8 cellular contexts compared by ENCODE assay signal in genomic region chr1:206979379-206980043, GRCh38. TPM values are rescaled to one million over a fixed set of nuclear protein-coding genes. Genes with fewer than 3 reads are reported as not detected.
DNase-seq lines count a peak whose midpoint lies in the region; ATAC-seq and TF ChIP-seq lines count a peak whose summit lies in the region.

No MANE protein-coding gene starts in this region.

- no peak overlapping the region for H2AFZ ChIP-seq in PC-9

- POLR2A ChIA-PET in PC-9 (lab: Charles Lee; ENCODE audit: unreplicated experiment) = interaction anchor here (0.6 kb wide), 1 partner anchor 74 kb away, joined by 4 read pairs; the partner anchor contains the start of gene PFKFB2

- TF ChIP-seq POLR2A in gastrocnemius medialis (IDR thresholded peaks at IDR 0.05) = no peak

- H3K9me3 ChIP-seq in left ventricle myocardium inferior (replicated peaks) = no peaks in the 10 kb centered on the region
- H3K9me3 ChIP-seq in PC-9 (ENCODE audit: insufficient read depth, low read depth) = no peaks in the 10 kb centered on the region
- no peaks in the 10 kb centered on the region for H3K9me3 ChIP-seq in gastrocnemius medialis

- H3K27me3 ChIP-seq in left ventricle myocardium inferior (ENCODE audit: low read depth) (peaks cover 5% of the 10 kb centered on the region), PC-9 (ENCODE audit: insufficient read depth, low read depth) (no peaks in the 10 kb centered on the region), gastrocnemius medialis (no peaks in the 10 kb centered on the region)

- intact Hi-C loops in left ventricle myocardium inferior (cut with micrococcal nuclease) (no loop called here), Right ventricle myocardium inferior (cut with DNase I) (loop anchor here (5.0 to 10.0 kb wide), 4 partner anchors 55 to 495 kb away; partner anchors contain the start of genes DYRK3 and FCMR), PC-9 (cut with micrococcal nuclease; ENCODE audit: unreplicated experiment) (loop anchor here (5.0 kb wide), 3 partner anchors 172 to 487 kb away; no protein-coding TSS in a partner anchor), gastrocnemius medialis (cut with DNase I; ENCODE audit: low total_unique reads) (loop anchor here (5.0 kb wide), 1 partner anchor 347 kb away; no protein-coding TSS in a partner anchor)

- CTCF ChIA-PET in PC-9 (lab: Charles Lee) = interaction anchor here (0.6 to 1.1 kb wide), 2 partner anchors 316 to 367 kb away, joined by 3 read pairs; no protein-coding TSS in a partner anchor

- H3F3A ChIP-seq in PC-9 (ENCODE audit: insufficient read depth, low read depth) = no peaks in the 10 kb centered on the region

- no peaks in the 10 kb centered on the region for H3K79me2 ChIP-seq in PC-9 (ENCODE audit: low read depth)

- H4K20me1 ChIP-seq in PC-9 (ENCODE audit: insufficient read depth) = no peaks in the 10 kb centered on the region

- no peaks in the 10 kb centered on the region for H3K4me1 ChIP-seq in left ventricle myocardium inferior
- H3K4me1 ChIP-seq in PC-9 (replicated peaks; ENCODE audit: insufficient read depth) = no peaks in the 10 kb centered on the region
- H3K4me1 ChIP-seq in gastrocnemius medialis = no peaks in the 10 kb centered on the region

- H3K9me2 ChIP-seq in PC-9 (ENCODE audit: insufficient read depth) = no peaks in the 10 kb centered on the region

- DNase-seq in left ventricle myocardium inferior (no peak), Right ventricle myocardium inferior (ENCODE audit: missing footprints) (no peak), PC-9 (no peak), fibroblast of villous mesenchyme (ENCODE audit: low read depth) (peak; percentile 24), NCI-H146 treated with DMSO at 0.1 percent for 48 hours (lab: John Stamatoyannopoulos, UW; ENCODE audit: unreplicated experiment) (no peak), gastrocnemius medialis (no peak), NCI-H2227 (lab: John Stamatoyannopoulos, UW; ENCODE audit: unreplicated experiment) (no peak)
- DNase-seq in NK-92 treated with Interleukin-12 subunit alpha and Interleukin-12 subunit beta, amount 100 ng/mL, for 24 hours (lab: John Stamatoyannopoulos, UW) = no peak

- no peaks in the 10 kb centered on the region for H3K36me3 ChIP-seq in left ventricle myocardium inferior
- H3K36me3 ChIP-seq in PC-9 (ENCODE audit: low read depth) = no peaks in the 10 kb centered on the region
- no peaks in the 10 kb centered on the region for H3K36me3 ChIP-seq in gastrocnemius medialis

- in situ Hi-C loops in gastrocnemius medialis (cut with MboI; ENCODE audit: low sequenced_read_pairs in 4 of 4) = no loop called here

- BruUV-seq in PC-9 (replicated peaks; lab: Mats Ljungman, UMichigan) = no TSS peak

- ATAC-seq in Right ventricle myocardium inferior (no peak), gastrocnemius medialis (no peak)

- no peak overlapping the region for H3K4me3 ChIP-seq in left ventricle myocardium inferior
- H3K4me3 ChIP-seq in PC-9 = no peak overlapping the region
- H3K4me3 ChIP-seq in fibroblast of villous mesenchyme (ENCODE audit: low read depth, low read length) = no peak overlapping the region
- H3K4me3 ChIP-seq in gastrocnemius medialis = no peak overlapping the region

- H3K27ac ChIP-seq in left ventricle myocardium inferior (replicated peaks) = no peak overlapping the region
- no peak overlapping the region for H3K27ac ChIP-seq in PC-9
- no peak overlapping the region for H3K27ac ChIP-seq in gastrocnemius medialis

- H3K4me2 ChIP-seq in PC-9 = no peak overlapping the region

- TF ChIP-seq CTCF in left ventricle myocardium inferior (IDR thresholded peaks at IDR 0.05; ENCODE audit: borderline replicate concordance) = peak; percentile 48
- peak; percentile 62 for TF ChIP-seq CTCF in PC-9 (conservative IDR thresholded peaks at IDR 0.05)
- TF ChIP-seq CTCF in fibroblast of villous mesenchyme (IDR thresholded peaks at IDR 0.05; ENCODE audit: insufficient read depth, low read depth, low read length) = peak; percentile 70
- TF ChIP-seq CTCF in gastrocnemius medialis (IDR thresholded peaks at IDR 0.05 in 4 of 5, conservative IDR thresholded peaks at IDR 0.05 in 1 of 5) = no peak

RNA-seq across cellular contexts. Expression of gene FCAMR, which starts 9.3 kb away (rescaled TPM):
- total RNA-seq in left ventricle myocardium inferior = not detected
- not detected for total RNA-seq in Right ventricle myocardium inferior
- total RNA-seq in PC-9 (2021) = not detected in 2 replicates
- not detected in 2 replicates for total RNA-seq in fibroblast of villous mesenchyme
- not detected for total RNA-seq in gastrocnemius medialis

RNA-seq across cellular contexts. Expression of gene PIGR, which starts 33.2 kb away (rescaled TPM):
- total RNA-seq in left ventricle myocardium inferior (0.91 TPM), Right ventricle myocardium inferior (not detected), PC-9 (2021) (0.10 TPM in 1 of 2 replicates, not detected in the other), fibroblast of villous mesenchyme (not detected in 2 replicates), gastrocnemius medialis (10 to 100 TPM in 1 of 4 donors, under 1 TPM in 2, not detected in 1; 0.10 to 28.4 (median 0.11) TPM)

RNA-seq across cellular contexts. Expression of gene C1orf116, which starts 53.0 kb away (rescaled TPM):
- total RNA-seq in left ventricle myocardium inferior (0.74 TPM), Right ventricle myocardium inferior (1.2 TPM), PC-9 (2021) (30.2 and 36.7 TPM in 2 replicates), fibroblast of villous mesenchyme (under 0.01 TPM in 1 of 2 replicates, not detected in the other), gastrocnemius medialis (1 to 10 TPM in 1 of 4 donors, under 1 TPM in 3; 0.46 to 1.1 (median 0.65) TPM)

RNA-seq across cellular contexts. Expression of gene FCMR, which starts 57.8 kb away (rescaled TPM):
- 3.3 TPM for total RNA-seq in left ventricle myocardium inferior
- total RNA-seq in Right ventricle myocardium inferior = 6.3 TPM
- 0.63 and 1.2 TPM in 2 replicates for total RNA-seq in PC-9 (2021)
- total RNA-seq in fibroblast of villous mesenchyme = 1.3 and 1.6 TPM in 2 replicates
- 10 to 100 TPM in 1 of 4 donors, 1 to 10 TPM in 3; 2.1 to 10.2 (median 4.7) TPM for total RNA-seq in gastrocnemius medialis

Comparison
In these comparisons a context has a peak if more than half of its experiments do, and no peak if none do; other contexts are left out.
1. CTCF ChIP-seq: peak in left ventricle myocardium inferior (single experiment), PC-9 (single experiment) and fibroblast of villous mesenchyme (single experiment); none in gastrocnemius medialis (0 of 5).
2. RNA of gene C1orf116, which starts 53.0 kb away (total RNA-seq): 30.2 to 36.7 TPM in PC-9; 1.2 TPM in Right ventricle myocardium inferior (single experiment), 0.46 to 1.1 TPM in gastrocnemius medialis, 0.74 TPM in left ventricle myocardium inferior (single experiment) and under 0.01 TPM in fibroblast of villous mesenchyme; every median in the first group is over 10 times any median in the second.